Comparison of ENCODE assay signal across 11 cellular contexts in genomic region chr2:105919191-105919811, GRCh38.
A peak's percentile ranks its signal among the peaks of the same experiment; 100 is the strongest.
DNase-seq lines count a peak whose midpoint lies in the region; ATAC-seq and TF ChIP-seq lines count a peak whose summit lies in the region.
"Had no signal": no experiment of that assay in that cellular context is flagged by ENCODE, and none has a peak within 500 bp of the region (broad histone marks: within the 10 kb centered on the region; RNA-seq: fewer than 3 reads in every experiment).

No MANE protein-coding gene starts in this region.

- H3K4me1 Mint-ChIP-seq in stimulated activated naive B cell treated with anti-CD40 and anti-IgM and Interleukin-4, amounts not matched to agents 10 μg/mL and 1 μg/mL and 100 μg/mL, for 72 hours, result peaks cover 18 to 37% of the 10 kb centered on the region in 2 donors

- H3K27ac ChIP-seq in RWPE1, result no peak overlapping the region

- no peak overlapping the region for H3K27ac Mint-ChIP-seq in stimulated activated naive B cell treated with anti-CD40 and anti-IgM and Interleukin-4, amounts not matched to agents 10 μg/mL and 1 μg/mL and 100 μg/mL, for 72 hours
- H3K27ac Mint-ChIP-seq: natural killer cell treated with Interleukin-12 subunit alpha and Interleukin-12 subunit beta and Interleukin-15 and Interleukin-18, amount 100 ng/mL, for 72 hours had no signal

- ATAC-seq in stimulated activated naive B cell treated with anti-CD40 and anti-IgM and Interleukin-4, amounts not matched to agents 10 μg/mL and 1 μg/mL and 100 μg/mL, for 72 hours (replicated peaks), result no peak
- ATAC-seq in GM21360 (IDR thresholded peaks at IDR 0.05; ENCODE audit: unreplicated experiment), result no peak
- no peak for ATAC-seq in GM18907 (IDR thresholded peaks at IDR 0.05; ENCODE audit: unreplicated experiment)

- POLR2A ChIA-PET in RWPE1 (lab: Yijun Ruan, JAX; ENCODE audit: low non-redundant PET), result no interaction called here

- H3K9me3 Mint-ChIP-seq in stimulated activated naive B cell treated with anti-CD40 and anti-IgM and Interleukin-4, amounts not matched to agents 10 μg/mL and 1 μg/mL and 100 μg/mL, for 72 hours, result peaks cover 23 to 27% of the 10 kb centered on the region in 2 donors

- CTCF ChIA-PET in RWPE1 (lab: Yijun Ruan, JAX), result interaction anchor here (1.5 kb wide), 1 partner anchor 16 kb away, joined by 4 read pairs; no protein-coding TSS in a partner anchor

- peaks cover 32 to 40% of the 10 kb centered on the region in 2 donors for H3K36me3 Mint-ChIP-seq in stimulated activated naive B cell treated with anti-CD40 and anti-IgM and Interleukin-4, amounts not matched to agents 10 μg/mL and 1 μg/mL and 100 μg/mL, for 72 hours
- H3K36me3 Mint-ChIP-seq: natural killer cell treated with Interleukin-12 subunit alpha and Interleukin-12 subunit beta and Interleukin-15 and Interleukin-18, amount 100 ng/mL, for 72 hours had no signal

- H3K4me3 Mint-ChIP-seq in stimulated activated naive B cell treated with anti-CD40 and anti-IgM and Interleukin-4, amounts not matched to agents 10 μg/mL and 1 μg/mL and 100 μg/mL, for 72 hours, result no peak overlapping the region
- H3K4me3 Mint-ChIP-seq: natural killer cell treated with Interleukin-12 subunit alpha and Interleukin-12 subunit beta and Interleukin-15 and Interleukin-18, amount 100 ng/mL, for 72 hours had no signal

- H3K27me3 Mint-ChIP-seq in stimulated activated naive B cell treated with anti-CD40 and anti-IgM and Interleukin-4, amounts not matched to agents 10 μg/mL and 1 μg/mL and 100 μg/mL, for 72 hours, result no peaks in the 10 kb centered on the region

- DNase-seq in NCI-H2107 treated with DMSO at 0.1 percent for 48 hours (lab: John Stamatoyannopoulos, UW; ENCODE audit: unreplicated experiment), result peak; percentile 49
- no peak for DNase-seq in NCI-H2107 (lab: John Stamatoyannopoulos, UW)
- peak; percentile 37 for DNase-seq in RWPE1 (ENCODE audit: low spot score)
- DNase-seq in head of caudate nucleus, result peak in 30 of 42 donors; percentile 7 to 68 (median 36)
- DNase-seq in stimulated activated CD8-positive, alpha-beta memory T cell treated with anti-CD3 and anti-CD28 coated beads, Interleukin-4, amount 100 ng/mL, for 48 hours, result peak; percentile 21
- no peak for DNase-seq in stimulated activated naive B cell treated with anti-CD40 and anti-IgM and Interleukin-4, amounts not matched to agents 10 μg/mL and 1 μg/mL and 100 μg/mL, for 72 hours
- DNase-seq: 8988T, DMS79 had no signal

- no peak for TF ChIP-seq CTCF in RWPE1 (conservative IDR thresholded peaks at IDR 0.05; ENCODE audit: low read depth)

- intact Hi-C loops in head of caudate nucleus (cut with DNase I), result no loop called here

Comparison
In these comparisons a context has a peak if more than half of its experiments do, and no peak if none do; other contexts are left out.
1. DNase-seq: peak in NCI-H2107 treated with DMSO at 0.1 percent for 48 hours (single experiment), RWPE1 (single experiment), head of caudate nucleus (30 of 42) and stimulated activated CD8-positive, alpha-beta memory T cell treated with anti-CD3 and anti-CD28 coated beads, Interleukin-4, amount 100 ng/mL, for 48 hours (single experiment); none in NCI-H2107 (single experiment) and stimulated activated naive B cell treated with anti-CD40 and anti-IgM and Interleukin-4, amounts not matched to agents 10 μg/mL and 1 μg/mL and 100 μg/mL, for 72 hours (single experiment).